In genomic region chr1:97243973-97244560, GRCh38 we compare ENCODE assay signal across 8 cellular contexts.
DNase-seq lines count a peak whose midpoint lies in the region; ATAC-seq, FAIRE-seq and TF ChIP-seq lines count a peak whose summit lies in the region.

No MANE protein-coding gene starts in this region.

- CTCF ChIA-PET in RWPE1 (lab: Yijun Ruan, JAX) = interaction anchor here (0.6 to 1.3 kb wide), 10 partner anchors 17 to 1895 kb away, joined by 3 to 6 read pairs (median 3); no protein-coding TSS in a partner anchor

- POLR2A ChIA-PET in RWPE1 (lab: Yijun Ruan, JAX; ENCODE audit: low non-redundant PET) = no interaction called here

- peak; percentile 45 for ATAC-seq in HG02642 (IDR thresholded peaks at IDR 0.05; ENCODE audit: poor library complexity, unreplicated experiment)

- no peak for FAIRE-seq in GM19239 (lab: Jason Lieb, UNC)

- no peak overlapping the region for H3K27ac ChIP-seq in RWPE1

- peak; percentile 46 for TF ChIP-seq CTCF in RWPE1 (conservative IDR thresholded peaks at IDR 0.05; ENCODE audit: low read depth)

- peak; percentile 41 for DNase-seq in DMS 273 (lab: John Stamatoyannopoulos, UW; ENCODE audit: unreplicated experiment)
- no peak for DNase-seq in DMS 273 treated with DMSO at 0.1 percent for 48 hours (lab: John Stamatoyannopoulos, UW)
- peak; percentile 4 for DNase-seq in RWPE1 (ENCODE audit: low spot score)
- DNase-seq in kidney tubule cell (ENCODE audit: low spot score) = peak; percentile 9
- no peak for DNase-seq in GM19239 (ENCODE audit: insufficient read length, low spot score)
- DNase-seq in NCI-H1048 (lab: John Stamatoyannopoulos, UW) = no peak
- no peak for DNase-seq in NCI-H1092 (lab: John Stamatoyannopoulos, UW)

Comparison
In these comparisons a context has a peak if more than half of its experiments do, and no peak if none do; other contexts are left out.
1. DNase-seq: peak in DMS 273 (single experiment), RWPE1 (single experiment) and kidney tubule cell (single experiment); none in DMS 273 treated with DMSO at 0.1 percent for 48 hours (single experiment), GM19239 (single experiment), NCI-H1048 (single experiment) and NCI-H1092 (single experiment).